ENCODE assay signal across 9 cellular contexts in genomic region chr14:71498151-71498734, GRCh38.
A peak's percentile ranks its signal among the peaks of the same experiment; 100 is the strongest.
DNase-seq lines count a peak whose midpoint lies in the region; ATAC-seq lines count a peak whose summit lies in the region.
"Had no signal": no experiment of that assay in that cellular context is flagged by ENCODE, and none has a peak within 500 bp of the region (broad histone marks: within the 10 kb centered on the region; RNA-seq: fewer than 3 reads in every experiment).

No MANE protein-coding gene starts in this region.

- ATAC-seq in GM19452 (IDR thresholded peaks at IDR 0.05; ENCODE audit: unreplicated experiment) (peak; percentile 28), HG03354 (IDR thresholded peaks at IDR 0.05; ENCODE audit: poor library complexity, severe bottlenecking, unreplicated experiment) (peak; percentile 26)

- DNase-seq in DMS79 treated with DMSO at 0.1 percent for 48 hours (lab: John Stamatoyannopoulos, UW) (peak; percentile 68), dedifferentiated amniotic fluid mesenchymal stem cell (ENCODE audit: extremely low spot score) (peak; percentile 66), COLO668 (lab: John Stamatoyannopoulos, UW; ENCODE audit: unreplicated experiment) (no peak), T-helper 2 cell (no peak), HK-2 (ENCODE audit: unreplicated experiment) (no peak), GM19240 (ENCODE audit: insufficient read length, low spot score) (no peak)
- DNase-seq: testis had no signal

Comparison
In these comparisons a context has a peak if more than half of its experiments do, and no peak if none do; other contexts are left out.
1. DNase-seq: peak in DMS79 treated with DMSO at 0.1 percent for 48 hours (single experiment) and dedifferentiated amniotic fluid mesenchymal stem cell (single experiment); none in COLO668 (single experiment), T-helper 2 cell (0 of 5), HK-2 (single experiment) and GM19240 (single experiment).